In the genomic region with DNA sequence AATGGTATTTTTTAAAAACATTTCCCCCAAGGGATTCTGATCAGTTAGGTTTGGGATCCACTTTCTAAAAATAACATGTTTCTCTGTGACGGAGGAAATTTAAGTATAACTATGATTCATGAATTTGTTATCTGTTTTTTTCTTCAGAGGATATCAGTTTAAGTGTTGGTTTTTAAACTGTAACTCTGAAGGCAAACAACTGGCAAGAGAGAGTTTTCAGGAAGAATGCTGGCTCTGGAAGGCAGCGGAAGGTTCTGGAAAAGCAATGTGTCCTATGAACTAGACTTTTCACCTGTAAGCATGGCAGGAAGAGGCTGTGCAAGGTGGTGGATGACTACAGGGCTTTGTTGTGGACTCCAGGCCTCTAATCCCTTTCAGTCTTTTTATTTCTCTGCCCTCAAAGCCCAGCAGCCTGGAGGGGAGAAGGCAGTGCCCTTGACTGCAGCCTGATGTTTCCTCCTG, we compare ENCODE assay signal across 12 cellular contexts.
DNase-seq lines count a peak whose midpoint lies in the region; ATAC-seq, FAIRE-seq and TF ChIP-seq lines count a peak whose summit lies in the region.
"Had no signal": no experiment of that assay in that cellular context is flagged by ENCODE, and none has a peak within 500 bp of the region (broad histone marks: within the 10 kb centered on the region; RNA-seq: fewer than 3 reads in every experiment).

No MANE protein-coding gene starts in this region.

- peak; percentile 48 for DNase-seq in EL
- DNase-seq in caudate nucleus (lab: John Stamatoyannopoulos, UW): no peak
- no peak for DNase-seq in kidney
- no peak for DNase-seq in spleen
- DNase-seq in HPDE6-E6E7 (ENCODE audit: extremely low spot score): no peak
- DNase-seq in RPMI8226: no peak
- DNase-seq: CD4-positive, alpha-beta memory T cell; left colon; NCI-H2107 had no signal

- TF ChIP-seq CTCF in kidney (IDR thresholded peaks at IDR 0.05; ENCODE audit: borderline replicate concordance, extremely low read depth, insufficient read depth): no peak
- TF ChIP-seq CTCF in spleen (IDR thresholded peaks at IDR 0.05 in 8 of 11, conservative IDR thresholded peaks at IDR 0.05 in 3 of 11): no peak

- H3K4me3 ChIP-seq in kidney (ENCODE audit: low read length in 2 of 2) (no peak overlapping the region), spleen (no peak overlapping the region)
- H3K4me3 ChIP-seq: gastroesophageal sphincter had no signal

- H3K9ac ChIP-seq in kidney (ENCODE audit: low read length in 2 of 2): no peak overlapping the region

- intact Hi-C loops in kidney (cut with DNase I) (no loop called here), spleen (cut with DNase I; ENCODE audit: low total_unique reads) (no loop called here)

- no peaks in the 10 kb centered on the region for H3K27me3 ChIP-seq in spleen (replicated peaks in 1 of 7)
- H3K27me3 ChIP-seq: gastroesophageal sphincter had no signal

- WGBS in spleen, 5 donors: 29 to 73% (median 58%) methylated on average over 2 of the region's 2 CpGs

- ATAC-seq in HG03565 (IDR thresholded peaks at IDR 0.05; ENCODE audit: unreplicated experiment) (no peak), GM19324 (IDR thresholded peaks at IDR 0.05; ENCODE audit: low FRiP score, unreplicated experiment) (no peak)
- ATAC-seq: gastroesophageal sphincter, left colon had no signal

- peaks cover 4 to 5% of the 10 kb centered on the region in 2 donors for H3K4me1 ChIP-seq in kidney (ENCODE audit: control insufficient read depth in 1 of 2, insufficient read depth in 1 of 2, low read depth in 1 of 2, low read length in 2 of 2)
- H3K4me1 ChIP-seq in spleen: peaks cover 0 to 15% (median 7%) of the 10 kb centered on the region in 6 donors

- H3K9me3 ChIP-seq in kidney (ENCODE audit: control insufficient read depth in 1 of 2, low read length in 2 of 2): no peaks in the 10 kb centered on the region
- no peaks in the 10 kb centered on the region for H3K9me3 ChIP-seq in spleen
- H3K9me3 ChIP-seq: gastroesophageal sphincter had no signal

- H3K36me3 ChIP-seq in kidney (ENCODE audit: control insufficient read depth in 1 of 2, insufficient read depth in 2 of 2, low read length in 2 of 2) (no peaks in the 10 kb centered on the region), spleen (peaks cover 0 to 3% (median 0%) of the 10 kb centered on the region in 6 donors)
- H3K36me3 ChIP-seq: gastroesophageal sphincter had no signal

- no peak for TF ChIP-seq POLR2A in spleen (IDR thresholded peaks at IDR 0.05)

- no peak for FAIRE-seq in kidney (lab: Jason Lieb, UNC)

- H3K27ac ChIP-seq in caudate nucleus (ENCODE audit: low read depth, low read length) (peak overlapping the region; percentile 74), kidney (ENCODE audit: low read depth in 2 of 2, low read length in 2 of 2) (peak overlapping the region; percentile 39 to 49), spleen (peak overlapping the region in 7 of 8 donors; percentile 55 to 74 (median 61))
